Comparison of ENCODE assay signal across 36 cellular contexts in the genomic region with DNA sequence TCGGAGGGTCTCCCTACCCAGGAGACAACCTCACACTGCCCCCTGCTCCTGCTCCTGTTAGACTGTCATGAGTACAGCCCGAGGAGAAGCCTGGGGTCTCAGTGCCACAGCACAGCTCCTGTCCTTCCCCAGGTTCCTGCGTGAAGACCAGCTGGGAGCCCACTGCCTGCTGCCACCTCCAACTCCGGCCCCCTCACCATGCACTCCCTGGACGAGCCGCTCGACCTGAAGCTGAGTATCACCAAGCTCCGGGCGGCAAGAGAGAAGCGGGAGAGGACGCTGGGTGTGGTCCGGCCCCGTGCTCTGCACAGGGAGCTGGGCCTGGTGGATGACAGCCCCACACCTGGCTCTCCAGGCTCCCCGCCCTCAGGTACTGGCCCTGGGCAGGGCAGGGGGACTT. TPM values are rescaled to one million over a fixed set of nuclear protein-coding genes. Genes with fewer than 3 reads are reported as not detected.
"Had no signal": no experiment of that assay in that cellular context is flagged by ENCODE, and none has a peak within 500 bp of the region (broad histone marks: within the 10 kb centered on the region; RNA-seq: fewer than 3 reads in every experiment).

No MANE protein-coding gene starts in this region.

- H3K9me3 ChIP-seq: adrenal gland, ascending aorta had no signal

- H3K9me3 Mint-ChIP-seq: activated B cell treated with CpG ODN at 0.5 μM for 24 hours; activated CD4-positive, alpha-beta memory T cell treated with anti-CD3 and anti-CD28 coated beads for 36 hours; activated CD4-positive, alpha-beta T cell treated with anti-CD3 and anti-CD28 coated beads, Interleukin-2, amount 10 ng/mL, durations not matched to agents 24 days and 14 days; activated CD8-positive, alpha-beta T cell treated with anti-CD3 and anti-CD28 coated beads for 36 hours; activated naive CD4-positive, alpha-beta T cell treated with anti-CD3 and anti-CD28 coated beads for 36 hours; activated naive CD4-positive, alpha-beta T cell treated with anti-CD3 and anti-CD28 coated beads, Interleukin-2, amount 50 U/mL, for 72 hours; activated naive CD8-positive, alpha-beta T cell treated with anti-CD3 and anti-CD28 coated beads for 36 hours; activated T-cell treated with anti-CD3 and anti-CD28 coated beads, Interleukin-2, amount 50 U/mL, for 4 hours; activated T-cell treated with anti-CD3 and anti-CD28 coated beads, Interleukin-2, amount 50 U/mL, for 72 hours; activated T-helper 1 cell treated with anti-CD3 and anti-CD28 coated beads, Interleukin-12 subunit alpha, Interleukin-12 subunit beta, Interleukin-2, Interleukin-4 antibody, amounts not matched to agents 30 ng/mL and 10 ng/mL and 1 ng/mL, durations not matched to agents 14 hours and 24 hours and 36 hours; activated T-helper 17 cell treated with anti-CD3 and anti-CD28 coated beads, Interleukin-2, amount 50 U/mL, for 72 hours; brain; central memory CD8-positive, alpha-beta T cell; T-cell; T-helper 2 cell treated with Interferon-gamma antibody and Interleukin-4, amounts not matched to agents 5 μg/mL and 100 μg/mL, for 36 hours had no signal

- ATAC-seq: activated CD8-positive, alpha-beta T cell treated with anti-CD3 and anti-CD28 coated beads for 36 hours; activated naive CD4-positive, alpha-beta T cell treated with anti-CD3 and anti-CD28 coated beads, Interleukin-2, amount 50 U/mL, for 72 hours; activated T-cell treated with anti-CD3 and anti-CD28 coated beads, Interleukin-2, amount 50 U/mL, for 4 hours; activated T-cell treated with anti-CD3 and anti-CD28 coated beads, Interleukin-2, amount 50 U/mL, for 72 hours; activated T-helper 17 cell treated with anti-CD3 and anti-CD28 coated beads, Interleukin-2, amount 50 U/mL, for 72 hours; T-cell; T-helper 17 cell had no signal

- H3K4me3 ChIP-seq: adrenal gland, ascending aorta, cardiac muscle cell had no signal

- H3K27ac Mint-ChIP-seq: activated B cell treated with CpG ODN at 0.5 μM for 24 hours; activated CD4-positive, alpha-beta memory T cell treated with anti-CD3 and anti-CD28 coated beads for 36 hours; activated CD4-positive, alpha-beta T cell treated with anti-CD3 and anti-CD28 coated beads, Interleukin-2, amount 10 ng/mL, durations not matched to agents 24 days and 14 days; activated CD8-positive, alpha-beta T cell treated with anti-CD3 and anti-CD28 coated beads for 36 hours; activated naive CD4-positive, alpha-beta T cell treated with anti-CD3 and anti-CD28 coated beads for 36 hours; activated naive CD4-positive, alpha-beta T cell treated with anti-CD3 and anti-CD28 coated beads, Interleukin-2, amount 50 U/mL, for 72 hours; activated naive CD8-positive, alpha-beta T cell treated with anti-CD3 and anti-CD28 coated beads for 36 hours; activated T-cell treated with anti-CD3 and anti-CD28 coated beads, Interleukin-2, amount 50 U/mL, for 72 hours; activated T-helper 1 cell treated with anti-CD3 and anti-CD28 coated beads, Interleukin-12 subunit alpha, Interleukin-12 subunit beta, Interleukin-2, Interleukin-4 antibody, amounts not matched to agents 30 ng/mL and 10 ng/mL and 1 ng/mL, durations not matched to agents 14 hours and 24 hours and 36 hours; activated T-helper 17 cell treated with anti-CD3 and anti-CD28 coated beads, Interleukin-2, amount 50 U/mL, for 72 hours; T-cell; T-helper 17 cell; T-helper 2 cell treated with Interferon-gamma antibody and Interleukin-4, amounts not matched to agents 5 μg/mL and 100 μg/mL, for 36 hours had no signal

- H3K27ac ChIP-seq: adrenal gland, ascending aorta, cardiac muscle cell, VCaP had no signal

- DNase-seq: activated B cell treated with CpG ODN at 0.5 μM for 24 hours; activated CD4-positive, alpha-beta memory T cell treated with anti-CD3 and anti-CD28 coated beads for 36 hours; activated CD4-positive, alpha-beta T cell treated with anti-CD3 and anti-CD28 coated beads for 4 hours; activated CD4-positive, alpha-beta T cell treated with anti-CD3 and anti-CD28 coated beads, Interleukin-2, amount 10 ng/mL, durations not matched to agents 24 days and 14 days; activated CD4-positive, alpha-beta T cell treated with anti-CD3 and anti-CD28 coated beads, Interleukin-2, amount 50 U/mL, for 1 hour; activated CD4-positive, alpha-beta T cell treated with anti-CD3 and anti-CD28 coated beads, Interleukin-2, amount 50 U/mL, for 4 hours; activated CD4-positive, CD25-positive, alpha-beta regulatory T cell treated with anti-CD3 and anti-CD28 coated beads, Interleukin-2, amount 50 U/mL, for 72 hours; activated CD8-positive, alpha-beta memory T cell treated with anti-CD3 and anti-CD28 coated beads, Interleukin-2, amount 50 U/mL, for 4 hours; activated CD8-positive, alpha-beta T cell treated with anti-CD3 and anti-CD28 coated beads for 36 hours; activated effector memory CD4-positive, alpha-beta T cell treated with anti-CD3 and anti-CD28 coated beads, Interleukin-2, amount 50 U/mL, for 16 hours; activated gamma-delta T cell treated with Interleukin-2 at 50 U/mL for 16 hours; activated naive CD4-positive, alpha-beta T cell; activated naive CD4-positive, alpha-beta T cell treated with anti-CD3 and anti-CD28 coated beads for 36 hours; activated naive CD4-positive, alpha-beta T cell treated with anti-CD3 and anti-CD28 coated beads, Interleukin-2, amount 50 U/mL, for 16 hours; activated naive CD8-positive, alpha-beta T cell treated with anti-CD3 and anti-CD28 coated beads for 36 hours; activated T-cell treated with anti-CD3 and anti-CD28 coated beads for 4 hours; activated T-cell treated with anti-CD3 and anti-CD28 coated beads, Interleukin-2, amount 50 U/mL, for 1 hour; activated T-cell treated with anti-CD3 and anti-CD28 coated beads, Interleukin-2, amount 50 U/mL, for 4 hours; activated T-cell treated with anti-CD3 and anti-CD28 coated beads, Interleukin-2, amount 50 U/mL, for 72 hours; adrenal gland; amniotic stem cell; anterior cingulate cortex; caudate nucleus; T-cell; T-helper 17 cell; T-helper 9 cell had no signal

- H3K4me1 Mint-ChIP-seq: activated CD4-positive, alpha-beta T cell treated with anti-CD3 and anti-CD28 coated beads, Interleukin-2, amount 10 ng/mL, durations not matched to agents 24 days and 14 days; activated T-helper 17 cell treated with anti-CD3 and anti-CD28 coated beads, Interleukin-2, amount 50 U/mL, for 72 hours; central memory CD8-positive, alpha-beta T cell had no signal

- H3K27me3 Mint-ChIP-seq: activated B cell treated with CpG ODN at 0.5 μM for 24 hours; activated CD4-positive, alpha-beta memory T cell treated with anti-CD3 and anti-CD28 coated beads for 36 hours; activated CD8-positive, alpha-beta T cell treated with anti-CD3 and anti-CD28 coated beads for 36 hours; activated naive CD8-positive, alpha-beta T cell treated with anti-CD3 and anti-CD28 coated beads for 36 hours; activated T-helper 17 cell treated with anti-CD3 and anti-CD28 coated beads, Interleukin-2, amount 50 U/mL, for 72 hours; brain; central memory CD8-positive, alpha-beta T cell; T-helper 17 cell had no signal

- H3K36me3 Mint-ChIP-seq: activated CD4-positive, alpha-beta memory T cell treated with anti-CD3 and anti-CD28 coated beads for 36 hours; activated naive CD4-positive, alpha-beta T cell treated with anti-CD3 and anti-CD28 coated beads, Interleukin-2, amount 50 U/mL, for 72 hours; activated naive CD8-positive, alpha-beta T cell treated with anti-CD3 and anti-CD28 coated beads for 36 hours; T-cell had no signal

- H3K4me3 Mint-ChIP-seq: activated B cell treated with CpG ODN at 0.5 μM for 24 hours; activated CD4-positive, alpha-beta memory T cell treated with anti-CD3 and anti-CD28 coated beads for 36 hours; activated CD4-positive, alpha-beta T cell treated with anti-CD3 and anti-CD28 coated beads, Interleukin-2, amount 10 ng/mL, durations not matched to agents 24 days and 14 days; activated CD8-positive, alpha-beta T cell treated with anti-CD3 and anti-CD28 coated beads for 36 hours; activated naive CD4-positive, alpha-beta T cell treated with anti-CD3 and anti-CD28 coated beads for 36 hours; activated naive CD8-positive, alpha-beta T cell treated with anti-CD3 and anti-CD28 coated beads for 36 hours; activated T-cell treated with anti-CD3 and anti-CD28 coated beads, Interleukin-2, amount 50 U/mL, for 4 hours; activated T-cell treated with anti-CD3 and anti-CD28 coated beads, Interleukin-2, amount 50 U/mL, for 72 hours; activated T-helper 1 cell treated with anti-CD3 and anti-CD28 coated beads, Interleukin-12 subunit alpha, Interleukin-12 subunit beta, Interleukin-2, Interleukin-4 antibody, amounts not matched to agents 30 ng/mL and 10 ng/mL and 1 ng/mL, durations not matched to agents 14 hours and 24 hours and 36 hours; activated T-helper 17 cell treated with anti-CD3 and anti-CD28 coated beads, Interleukin-2, amount 50 U/mL, for 72 hours; brain; central memory CD8-positive, alpha-beta T cell; T-cell; T-helper 17 cell; T-helper 2 cell treated with Interferon-gamma antibody and Interleukin-4, amounts not matched to agents 5 μg/mL and 100 μg/mL, for 36 hours had no signal

- H3K27me3 ChIP-seq: adrenal gland, ascending aorta, cardiac muscle cell had no signal

RNA-seq across cellular contexts. Expression of a gene that starts 16.2 kb away (rescaled TPM):
- total RNA-seq: activated B cell treated with CpG ODN at 0.5 μM for 24 hours had no signal

RNA-seq across cellular contexts. Expression of a gene that starts 39.6 kb away (rescaled TPM):
- total RNA-seq: activated CD8-positive, alpha-beta T cell treated with anti-CD3 and anti-CD28 coated beads for 36 hours; activated naive CD4-positive, alpha-beta T cell treated with anti-CD3 and anti-CD28 coated beads for 36 hours; activated naive CD4-positive, alpha-beta T cell treated with anti-CD3 and anti-CD28 coated beads, Interleukin-2, amount 50 U/mL, for 72 hours; activated T-cell treated with anti-CD3 and anti-CD28 coated beads, Interleukin-2, amount 50 U/mL, for 72 hours; T-helper 1 cell treated with Interleukin-12 subunit alpha and Interleukin-12 subunit beta and Interleukin-4 antibody, amounts not matched to agents 30 ng/mL and 1 ng/mL, for 36 hours had no signal
